In the genomic region with DNA sequence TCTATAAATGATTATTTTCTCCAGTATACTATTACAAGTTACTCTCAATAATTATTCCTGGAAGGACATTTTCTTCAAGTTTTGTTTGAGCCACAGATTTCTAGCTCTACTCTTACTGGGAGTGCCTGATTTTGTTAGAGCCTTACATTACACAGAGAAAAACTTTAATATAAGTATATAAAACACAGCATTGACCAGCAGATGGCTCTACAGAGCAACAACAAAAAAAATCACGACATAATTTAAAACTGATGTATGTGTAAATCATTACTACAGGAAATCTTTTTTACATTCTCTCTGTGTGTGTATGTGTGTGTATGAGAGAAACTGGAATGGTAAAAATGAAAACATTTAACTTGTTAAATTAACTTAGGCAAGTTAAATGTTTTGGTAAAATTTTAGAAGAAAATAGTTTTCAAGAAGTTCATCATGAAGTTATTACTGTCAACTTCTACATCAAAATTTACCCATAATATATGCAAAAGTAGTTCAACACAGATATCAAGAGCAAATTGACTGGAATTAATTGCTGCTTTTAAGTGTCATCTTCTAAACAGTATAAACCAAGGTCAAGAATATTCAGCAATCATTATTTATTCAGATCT, we compare ENCODE assay signal across 8 cellular contexts.
DNase-seq lines count a peak whose midpoint lies in the region; ATAC-seq, FAIRE-seq and TF ChIP-seq lines count a peak whose summit lies in the region.

No MANE protein-coding gene starts in this region.

- H3K27ac Mint-ChIP-seq in glutamatergic neuron (ENCODE audit: unreplicated experiment), result no peak overlapping the region

- no peaks in the 10 kb centered on the region for H3F3A ChIP-seq in Loucy (ENCODE audit: low read depth)

- H3K4me1 ChIP-seq in Loucy (ENCODE audit: insufficient read depth, low read length, poor library complexity, severe bottlenecking) (no peaks in the 10 kb centered on the region), small intestine (ENCODE audit: control insufficient read depth in 2 of 2, insufficient read depth in 1 of 2, low read depth in 1 of 2, low read length in 1 of 2) (no peaks in the 10 kb centered on the region)

- H3K9me3 Mint-ChIP-seq in glutamatergic neuron (ENCODE audit: unreplicated experiment), result no peaks in the 10 kb centered on the region

- no peaks in the 10 kb centered on the region for H3K79me2 ChIP-seq in Loucy (ENCODE audit: insufficient read depth, low read length)

- no peak overlapping the region for H2AFZ ChIP-seq in Loucy (ENCODE audit: low read length)

- H3K27me3 ChIP-seq in Loucy (ENCODE audit: insufficient read depth, low read length, poor library complexity, severe bottlenecking) (no peaks in the 10 kb centered on the region), small intestine (ENCODE audit: control insufficient read depth in 2 of 2, insufficient read depth in 2 of 2, low read length in 2 of 2) (no peaks in the 10 kb centered on the region)

- 0 to 4% (median 1%) methylated on average over 1 of the region's 1 CpG for WGBS in small intestine, 3 donors

- H3K9me3 ChIP-seq in Loucy (ENCODE audit: insufficient read depth, low read depth, low read length) (no peaks in the 10 kb centered on the region), small intestine (ENCODE audit: control insufficient read depth, low read depth) (no peaks in the 10 kb centered on the region)

- TF ChIP-seq CTCF in Loucy (conservative IDR thresholded peaks at IDR 0.05; ENCODE audit: low read length) (peak; percentile 73), VCaP (conservative IDR thresholded peaks at IDR 0.05) (peak; percentile 76), glutamatergic neuron (IDR thresholded peaks at IDR 0.05; ENCODE audit: partially characterized antibody, unreplicated experiment) (peak; percentile 48)

- no peaks in the 10 kb centered on the region for H3K36me3 ChIP-seq in Loucy (ENCODE audit: insufficient read depth, low read length)
- H3K36me3 ChIP-seq in small intestine (ENCODE audit: control insufficient read depth in 2 of 2, insufficient read depth in 2 of 2, low read length in 2 of 2), result no peaks in the 10 kb centered on the region

- H3K36me3 Mint-ChIP-seq in glutamatergic neuron (ENCODE audit: unreplicated experiment), result no peaks in the 10 kb centered on the region

- peak; percentile 92 for FAIRE-seq in small intestine (lab: Jason Lieb, UNC)

- H3K27me3 Mint-ChIP-seq in glutamatergic neuron (ENCODE audit: unreplicated experiment), result no peaks in the 10 kb centered on the region

- H3K4me3 Mint-ChIP-seq in glutamatergic neuron (ENCODE audit: unreplicated experiment), result no peak overlapping the region

- ATAC-seq in GM21515 (IDR thresholded peaks at IDR 0.05; ENCODE audit: unreplicated experiment), result no peak

- no peak overlapping the region for H3K27ac ChIP-seq in VCaP
- no peak overlapping the region for H3K27ac ChIP-seq in small intestine (ENCODE audit: low read depth in 1 of 2, low read length in 1 of 2)

- H3K4me1 Mint-ChIP-seq in glutamatergic neuron (ENCODE audit: low read depth, unreplicated experiment), result no peaks in the 10 kb centered on the region

- H3K4me2 ChIP-seq in Loucy (ENCODE audit: low read depth, low read length, poor library complexity, severe bottlenecking), result no peak overlapping the region

- H3K4me3 ChIP-seq in Loucy (ENCODE audit: low read length, poor library complexity, severe bottlenecking) (no peak overlapping the region), small intestine (ENCODE audit: low read depth in 1 of 2, low read length in 2 of 2) (no peak overlapping the region)

- H3K9ac ChIP-seq in Loucy (ENCODE audit: low read depth, low read length, poor library complexity, severe bottlenecking), result no peak overlapping the region

- DNase-seq in activated T-cell treated with anti-CD3 and anti-CD28 coated beads for 24 hours (ENCODE audit: low read depth), result peak; percentile 7
- no peak for DNase-seq in activated T-cell treated with anti-CD3 and anti-CD28 coated beads, Interleukin-2, amount 50 U/mL, for 48 hours
- no peak for DNase-seq in glutamatergic neuron
- DNase-seq in small intestine, result peak; percentile 45
- DNase-seq in T1000 (lab: John Stamatoyannopoulos, UW), result no peak

- H4K20me1 ChIP-seq in Loucy (ENCODE audit: insufficient read depth, low read length, poor library complexity, severe bottlenecking), result no peaks in the 10 kb centered on the region

- H3K9me2 ChIP-seq in Loucy (replicated peaks; ENCODE audit: low read depth, low read length), result no peaks in the 10 kb centered on the region

Comparison
In these comparisons a context has a peak if more than half of its experiments do, and no peak if none do; other contexts are left out.
1. DNase-seq: peak in activated T-cell treated with anti-CD3 and anti-CD28 coated beads for 24 hours (single experiment) and small intestine (single experiment); none in activated T-cell treated with anti-CD3 and anti-CD28 coated beads, Interleukin-2, amount 50 U/mL, for 48 hours (0 of 2), glutamatergic neuron (single experiment) and T1000 (single experiment).
2. Peak in every context shown above with its lines, with median percentiles within 50 percentile points of each other: CTCF ChIP-seq.